ENCODE assay signal across 15 cellular contexts in the genomic region with DNA sequence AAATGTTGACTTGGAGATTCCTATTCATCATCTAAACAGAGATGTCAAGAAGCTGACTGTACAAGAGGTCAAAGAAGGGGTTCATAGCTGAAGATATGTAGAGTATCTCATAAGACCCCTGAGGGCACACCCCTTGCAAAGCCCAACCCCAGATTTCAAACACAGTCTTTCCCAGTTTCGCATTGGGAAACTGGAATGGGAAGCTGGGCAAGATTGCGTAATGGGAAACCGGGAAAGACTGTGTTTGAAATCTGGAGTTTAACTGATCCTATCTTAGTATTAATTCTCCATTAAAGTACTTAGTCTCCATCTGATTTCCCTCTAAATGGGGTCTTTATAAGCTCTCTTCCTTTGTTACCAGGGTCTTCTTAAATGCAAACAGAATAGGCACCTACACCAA.
DNase-seq lines count a peak whose midpoint lies in the region; ATAC-seq and TF ChIP-seq lines count a peak whose summit lies in the region.
"Had no signal": no experiment of that assay in that cellular context is flagged by ENCODE, and none has a peak within 500 bp of the region (broad histone marks: within the 10 kb centered on the region; RNA-seq: fewer than 3 reads in every experiment).

No MANE protein-coding gene starts in this region.

- peaks cover 7% of the 10 kb centered on the region for H3K4me1 ChIP-seq in mammary epithelial cell (ENCODE audit: insufficient read depth, low read length)

- no peaks in the 10 kb centered on the region for H3K9me3 ChIP-seq in mammary epithelial cell (replicated peaks; ENCODE audit: insufficient read depth, low read length)
- H3K9me3 ChIP-seq: BLaER1 had no signal

- no peaks in the 10 kb centered on the region for H3K4me1 Mint-ChIP-seq in MCF 10A (ENCODE audit: insufficient read depth, unreplicated experiment)
- H3K4me1 Mint-ChIP-seq: GM23338, H9 had no signal

- no peak for ATAC-seq in HG03108 (IDR thresholded peaks at IDR 0.05; ENCODE audit: unreplicated experiment)
- ATAC-seq: GM23338 had no signal

- DNase-seq in MCF 10A (ENCODE audit: unreplicated experiment) = peak; percentile 26
- DNase-seq in mammary epithelial cell = no peak
- peak; percentile 6 for DNase-seq in NCI-H226
- DNase-seq in fibroblast of villous mesenchyme (ENCODE audit: low read depth) = peak; percentile 7
- no peak for DNase-seq in SKM-1 treated with dmso at 0.1 percent for 144 hours (lab: John Stamatoyannopoulos, UW; ENCODE audit: unreplicated experiment)
- DNase-seq in NCI-H82 (lab: John Stamatoyannopoulos, UW) = no peak
- DNase-seq: AML-193, DMS79, EL, H9, KG1 had no signal

- H3K4me3 ChIP-seq in mammary epithelial cell (replicated peaks in 1 of 3; ENCODE audit: insufficient read depth in 1 of 3, low read depth in 2 of 3, low read length in 3 of 3) = no peak overlapping the region
- no peak overlapping the region for H3K4me3 ChIP-seq in fibroblast of villous mesenchyme (ENCODE audit: low read depth, low read length)
- H3K4me3 ChIP-seq: BLaER1, GM23338 had no signal

- dilution Hi-C loops in mammary epithelial cell (cut with HindIII; ENCODE audit: low sequenced_read_pairs) = no loop called here

- no peak overlapping the region for H3K4me2 ChIP-seq in mammary epithelial cell (ENCODE audit: insufficient read depth, low read depth, low read length)
- H3K4me2 ChIP-seq: BLaER1, GM23338 had no signal

- no peak overlapping the region for H3K4me3 Mint-ChIP-seq in MCF 10A (ENCODE audit: unreplicated experiment)
- H3K4me3 Mint-ChIP-seq: GM23338, H9 had no signal

- no peaks in the 10 kb centered on the region for H3K36me3 Mint-ChIP-seq in MCF 10A (ENCODE audit: insufficient read depth, unreplicated experiment)

- no peaks in the 10 kb centered on the region for H3K36me3 ChIP-seq in mammary epithelial cell (ENCODE audit: insufficient read depth, low read length)
- H3K36me3 ChIP-seq: BLaER1 had no signal

- BruUV-seq in MCF 10A (replicated peaks; lab: Mats Ljungman, UMichigan) = no TSS peak
- no TSS peak for BruUV-seq in mammary epithelial cell (replicated peaks; lab: Mats Ljungman, UMichigan)

- in situ Hi-C loops in mammary epithelial cell (cut with MboI; ENCODE audit: low sequenced_read_pairs in 2 of 2) = no loop called here

- H3K27me3 Mint-ChIP-seq in MCF 10A (ENCODE audit: insufficient read depth, unreplicated experiment) = no peaks in the 10 kb centered on the region

- TF ChIP-seq CTCF in MCF 10A (IDR thresholded peaks at IDR 0.05; ENCODE audit: unreplicated experiment) (no peak), mammary epithelial cell (conservative IDR thresholded peaks at IDR 0.05 in 1 of 2, IDR thresholded peaks at IDR 0.05 in 1 of 2; ENCODE audit: extremely low read depth in 1 of 2, insufficient read depth in 1 of 2, low read depth in 1 of 2, low read length in 2 of 2) (no peak), fibroblast of villous mesenchyme (IDR thresholded peaks at IDR 0.05; ENCODE audit: insufficient read depth, low read depth, low read length) (no peak)

- H3K9ac ChIP-seq in mammary epithelial cell (ENCODE audit: insufficient read depth, low read length) = no peak overlapping the region
- H3K9ac ChIP-seq: BLaER1 had no signal

- H3K27ac ChIP-seq in mammary epithelial cell (ENCODE audit: insufficient read depth, low read depth, low read length) = no peak overlapping the region
- H3K27ac ChIP-seq: 22Rv1, BLaER1 had no signal

- H3K27me3 ChIP-seq in mammary epithelial cell (ENCODE audit: insufficient read depth, low read length) = no peaks in the 10 kb centered on the region
- H3K27me3 ChIP-seq: BLaER1 had no signal

- POLR2A ChIA-PET in MCF 10A (lab: Yijun Ruan, JAX) = interaction anchor here (0.5 to 1.2 kb wide), 3 partner anchors 9 to 592 kb away, joined by 3 read pairs; no protein-coding TSS in a partner anchor

- no peaks in the 10 kb centered on the region for H4K20me1 ChIP-seq in mammary epithelial cell (ENCODE audit: insufficient read depth, low read length)
- H4K20me1 ChIP-seq: BLaER1 had no signal

- intact Hi-C loops in MCF 10A (cut with micrococcal nuclease) (no loop called here), mammary epithelial cell (cut with micrococcal nuclease) (no loop called here)

- H3K9me3 Mint-ChIP-seq in MCF 10A (ENCODE audit: unreplicated experiment) = no peaks in the 10 kb centered on the region
- H3K9me3 Mint-ChIP-seq: GM23338, H9 had no signal

- H3K27ac Mint-ChIP-seq in MCF 10A (ENCODE audit: low read depth, unreplicated experiment) = no peak overlapping the region
- H3K27ac Mint-ChIP-seq: GM23338, H9 had no signal

- no peak overlapping the region for H2AFZ ChIP-seq in mammary epithelial cell (ENCODE audit: low read depth, low read length)
- H2AFZ ChIP-seq: GM23338 had no signal

- CTCF ChIA-PET in MCF 10A (lab: Yijun Ruan, JAX) = interaction anchor here (1.0 to 1.5 kb wide), 2 partner anchors 15 to 536 kb away, joined by 4 to 5 read pairs; no protein-coding TSS in a partner anchor
- CTCF ChIA-PET in mammary epithelial cell (lab: Charles Lee; ENCODE audit: low non-redundant PET) = no interaction called here

- WGBS in mammary epithelial cell (ENCODE audit: low coverage, missing lambda C conversion rate) = 100% methylated on average over 3 of the region's 3 CpGs

- no peaks in the 10 kb centered on the region for H3K79me2 ChIP-seq in mammary epithelial cell (ENCODE audit: insufficient read depth, low read length)

Comparison
In these comparisons a context has a peak if more than half of its experiments do, and no peak if none do; other contexts are left out.
1. DNase-seq: peak in MCF 10A (single experiment), NCI-H226 (single experiment) and fibroblast of villous mesenchyme (single experiment); none in mammary epithelial cell (single experiment), SKM-1 treated with dmso at 0.1 percent for 144 hours (single experiment) and NCI-H82 (single experiment).